In the genomic region with DNA sequence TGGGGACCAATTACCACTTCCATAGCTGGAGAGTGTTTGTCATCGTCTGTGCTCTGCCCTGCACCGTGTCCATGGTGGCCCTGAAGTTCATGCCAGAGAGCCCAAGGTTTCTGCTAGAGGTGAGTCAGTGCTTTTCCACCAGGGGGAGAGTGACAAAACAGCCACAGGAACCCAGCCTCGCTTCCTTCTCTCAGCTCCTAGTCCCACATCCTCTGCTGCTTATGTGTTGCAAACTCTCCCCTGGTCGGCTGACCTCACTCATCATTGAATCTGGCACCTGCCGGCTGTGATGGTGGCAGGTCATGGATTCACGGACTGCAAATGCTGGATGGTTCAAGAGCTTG, we compare ENCODE assay signal across 10 cellular contexts.
A peak's percentile ranks its signal among the peaks of the same experiment; 100 is the strongest.
DNase-seq lines count a peak whose midpoint lies in the region; ATAC-seq lines count a peak whose summit lies in the region.
"Had no signal": no experiment of that assay in that cellular context is flagged by ENCODE, and none has a peak within 500 bp of the region (broad histone marks: within the 10 kb centered on the region; RNA-seq: fewer than 3 reads in every experiment).

No MANE protein-coding gene starts in this region.

- H3K27me3 Mint-ChIP-seq in dendritic cell treated with granulocyte-macrophage colony-stimulating factor and Interleukin-4, amounts not matched to agents 40 ng/mL and 50 ng/mL, for 4 days: no peaks in the 10 kb centered on the region

- H3K36me3 Mint-ChIP-seq in dendritic cell treated with granulocyte-macrophage colony-stimulating factor and Interleukin-4, amounts not matched to agents 40 ng/mL and 50 ng/mL, for 4 days (ENCODE audit: low read depth): no peaks in the 10 kb centered on the region

- H3K4me3 Mint-ChIP-seq in dendritic cell treated with granulocyte-macrophage colony-stimulating factor and Interleukin-4, amounts not matched to agents 40 ng/mL and 50 ng/mL, for 4 days: no peak overlapping the region

- H3K27ac Mint-ChIP-seq in dendritic cell treated with granulocyte-macrophage colony-stimulating factor and Interleukin-4, amounts not matched to agents 40 ng/mL and 50 ng/mL, for 4 days: peak overlapping the region; percentile 46

- peak; percentile 7 for DNase-seq in AG08396 (ENCODE audit: low spot score)
- peak; percentile 12 for DNase-seq in GM03348 (ENCODE audit: low spot score)
- peak; percentile 62 to 74 for DNase-seq in NOMO-1 (lab: John Stamatoyannopoulos, UW; ENCODE audit: unreplicated experiment in 2 of 2)
- no peak for DNase-seq in GOT3 (lab: John Stamatoyannopoulos, UW)
- DNase-seq in superior temporal gyrus (ENCODE audit: extremely low spot score): no peak
- DNase-seq: DMS79 treated with DMSO at 0.1 percent for 48 hours, heart right ventricle had no signal

- no peak for ATAC-seq in HG02884 (IDR thresholded peaks at IDR 0.05; ENCODE audit: unreplicated experiment)
- ATAC-seq in GM18520 (IDR thresholded peaks at IDR 0.05; ENCODE audit: unreplicated experiment): no peak

- intact Hi-C loops in dendritic cell treated with granulocyte-macrophage colony-stimulating factor and Interleukin-4, amounts not matched to agents 40 ng/mL and 50 ng/mL, for 4 days (cut with micrococcal nuclease): no loop called here

- H3K9me3 Mint-ChIP-seq in dendritic cell treated with granulocyte-macrophage colony-stimulating factor and Interleukin-4, amounts not matched to agents 40 ng/mL and 50 ng/mL, for 4 days: no peaks in the 10 kb centered on the region

- peaks cover 46% of the 10 kb centered on the region for H3K4me1 Mint-ChIP-seq in dendritic cell treated with granulocyte-macrophage colony-stimulating factor and Interleukin-4, amounts not matched to agents 40 ng/mL and 50 ng/mL, for 4 days (ENCODE audit: low read depth)

Comparison
In these comparisons a context has a peak if more than half of its experiments do, and no peak if none do; other contexts are left out.
1. DNase-seq: peak in AG08396 (single experiment), GM03348 (single experiment) and NOMO-1 (2 of 2); none in GOT3 (single experiment) and superior temporal gyrus (single experiment).